8 cellular contexts compared by ENCODE assay signal in genomic region chr16:17001471-17001870, GRCh38.
"Had no signal": no experiment of that assay in that cellular context is flagged by ENCODE, and none has a peak within 500 bp of the region (broad histone marks: within the 10 kb centered on the region; RNA-seq: fewer than 3 reads in every experiment).

No MANE protein-coding gene starts in this region.

- ATAC-seq: HCT116 had no signal

- DNase-seq: GM23248, GOT3, H7, H9, HCEC 1CT, HFFc6 had no signal

- H3K36me3 ChIP-seq: HAP-1 had no signal

- H3K27ac Mint-ChIP-seq: H9, HFFc6 had no signal

- H3K4me1 Mint-ChIP-seq: H9 had no signal

- H3K4me1 ChIP-seq: HAP-1 had no signal

- H3K4me3 ChIP-seq: GM23248, HAP-1 had no signal

- H3K27ac ChIP-seq: GM23248 had no signal

- H2AFZ ChIP-seq: GM23248 had no signal

- H3K4me3 Mint-ChIP-seq: H9, HFFc6 had no signal

- H3K9me3 ChIP-seq: HAP-1 had no signal
